In genomic region chr9:137900584-137901310, GRCh38 we compare ENCODE assay signal across 1 cellular context.
TF ChIP-seq lines count a peak whose summit lies in the region.

No MANE protein-coding gene starts in this region.

TF ChIP-seq in WTC11, 78 proteins besides CTCF, POLR2A, EP300 and RAD21 (continued from another document):
- no peak for TF ChIP-seq ZNF532 (CRISPR knock-in tag; IDR thresholded peaks at IDR 0.05; ENCODE audit: borderline replicate concordance)
